In the genomic region with DNA sequence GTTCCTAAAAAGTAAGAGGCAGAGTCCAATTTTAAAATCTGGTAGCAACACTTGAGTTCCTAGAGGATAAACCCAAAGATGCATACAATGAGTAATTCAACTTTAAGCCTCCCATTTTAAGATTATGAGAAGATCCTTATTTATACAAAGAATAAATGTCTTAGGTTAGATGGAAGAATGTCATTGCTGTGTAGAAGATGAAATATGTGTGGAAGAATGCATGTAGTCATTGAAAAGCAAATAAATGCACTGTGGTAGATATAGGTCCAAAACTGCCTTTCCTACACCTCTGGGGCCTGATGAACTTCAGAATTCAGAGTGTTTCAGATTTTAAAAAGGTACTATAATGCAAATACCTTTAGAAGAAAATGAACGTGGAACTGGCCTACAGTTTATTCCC, we compare ENCODE assay signal across 19 cellular contexts. TPM values are rescaled to one million over a fixed set of nuclear protein-coding genes. Genes with fewer than 3 reads are reported as not detected.
DNase-seq lines count a peak whose midpoint lies in the region; ATAC-seq, FAIRE-seq and TF ChIP-seq lines count a peak whose summit lies in the region.
"Had no signal": no experiment of that assay in that cellular context is flagged by ENCODE, and none has a peak within 500 bp of the region (broad histone marks: within the 10 kb centered on the region; RNA-seq: fewer than 3 reads in every experiment).

No MANE protein-coding gene starts in this region.

- H3K4me3 ChIP-seq in A549 (no peak overlapping the region), IMR-90 (ENCODE audit: insufficient read depth, low read depth, low read length) (no peak overlapping the region), astrocyte (ENCODE audit: insufficient read depth, low read depth, low read length) (no peak overlapping the region)
- H3K4me3 ChIP-seq: BLaER1, GM12878, GM23248 had no signal

- TF ChIP-seq RAD21 in A549 (conservative IDR thresholded peaks at IDR 0.05 in 1 of 2, IDR thresholded peaks at IDR 0.05 in 1 of 2) (no peak), IMR-90 (IDR thresholded peaks at IDR 0.05; ENCODE audit: low read length) (no peak)

- dilution Hi-C loops in IMR-90 (cut with HindIII; ENCODE audit: low sequenced_read_pairs, unreplicated experiment): no loop called here

- FAIRE-seq in A549 (lab: Jason Lieb, UNC) (no peak), astrocyte (lab: Jason Lieb, UNC) (no peak)
- FAIRE-seq: GM12878 had no signal

- H4K5ac ChIP-seq in IMR-90 (ENCODE audit: low read depth, low read length): no peak overlapping the region

- no peaks in the 10 kb centered on the region for H4K20me1 ChIP-seq in IMR-90 (ENCODE audit: insufficient read depth, low read length)
- H4K20me1 ChIP-seq in astrocyte (ENCODE audit: insufficient read depth, low read length): no peaks in the 10 kb centered on the region
- H4K20me1 ChIP-seq: BLaER1 had no signal

- no peak overlapping the region; the same call in 1 of the 2 replicates for H3K18ac ChIP-seq in IMR-90 (ENCODE audit: low read depth, low read length)

- peaks cover 31% of the 10 kb centered on the region for H3K4me1 Mint-ChIP-seq in astrocyte (ENCODE audit: low read depth, unreplicated experiment)
- H3K4me1 Mint-ChIP-seq: CD8-positive, alpha-beta memory T cell had no signal

- WGBS in A549 (ENCODE audit: missing lambda C conversion rate): 25% methylated on average over 1 of the region's 1 CpG
- WGBS in IMR-90 (ENCODE audit: extremely low coverage in 2 of 2, insufficient read length in 1 of 2), 2 experiments: no CpG with 5 or more reads among the region's 1 CpG

- TF ChIP-seq CTCF in A549 (IDR thresholded peaks at IDR 0.05): no peak
- TF ChIP-seq CTCF in IMR-90 (conservative IDR thresholded peaks at IDR 0.05; ENCODE audit: low read depth, low read length): no peak
- no peak for TF ChIP-seq CTCF in astrocyte (IDR thresholded peaks at IDR 0.05; ENCODE audit: insufficient read depth, low read depth, low read length)

- no peaks in the 10 kb centered on the region for H3K36me3 Mint-ChIP-seq in astrocyte (ENCODE audit: low read depth, unreplicated experiment)
- H3K36me3 Mint-ChIP-seq: CD8-positive, alpha-beta memory T cell had no signal

- POLR2A ChIA-PET in A549 (lab: Yijun Ruan, JAX) (no interaction called here), IMR-90 (lab: Charles Lee; ENCODE audit: unreplicated experiment) (no interaction called here)

- no peak overlapping the region for H4K91ac ChIP-seq in IMR-90 (ENCODE audit: insufficient read depth, low read depth, low read length)

- H2AFZ ChIP-seq in IMR-90 (replicated peaks; ENCODE audit: low read length, poor library complexity): no peak overlapping the region
- no peak overlapping the region for H2AFZ ChIP-seq in astrocyte (ENCODE audit: low read depth, low read length)
- H2AFZ ChIP-seq: GM23248 had no signal

- H3K79me2 ChIP-seq in astrocyte (ENCODE audit: insufficient read depth, low read length): no peaks in the 10 kb centered on the region

- H3K56ac ChIP-seq in IMR-90 (ENCODE audit: extremely low read depth, insufficient read depth, low read length): no peak overlapping the region

- H3K79me1 ChIP-seq in IMR-90 (ENCODE audit: low read depth in 1 of 2, low read length in 2 of 2): no peaks in the 10 kb centered on the region

- H3K4me2 ChIP-seq in A549 (peak overlapping the region; percentile 34), IMR-90 (ENCODE audit: low read depth, low read length) (no peak overlapping the region; the same call in 1 of the 2 replicates), astrocyte (ENCODE audit: low read length) (no peak overlapping the region)
- H3K4me2 ChIP-seq: BLaER1 had no signal

- TF ChIP-seq POLR2A in A549 (IDR thresholded peaks at IDR 0.05; ENCODE audit: low read length) (no peak), IMR-90 (IDR thresholded peaks at IDR 0.05; ENCODE audit: low read depth, low read length) (no peak)

- TF ChIP-seq EP300 in A549 (IDR thresholded peaks at IDR 0.05): no peak

- H2BK20ac ChIP-seq in IMR-90 (ENCODE audit: low read depth, low read length): peak overlapping the region; percentile 57; the same call in 1 of the 2 replicates

- intact Hi-C loops in IMR-90 (cut with micrococcal nuclease): loop anchor here (2.0 kb wide), 1 partner anchor 407 kb away; no protein-coding TSS in a partner anchor

- H3K4me1 ChIP-seq in A549: peaks cover 39% of the 10 kb centered on the region
- H3K4me1 ChIP-seq in IMR-90 (ENCODE audit: control insufficient read depth, insufficient read depth, low read length): peaks cover 6% of the 10 kb centered on the region; the same call in 1 of the 2 replicates
- H3K4me1 ChIP-seq in astrocyte (ENCODE audit: insufficient read depth, low read length): peaks cover 17% of the 10 kb centered on the region
- H3K4me1 ChIP-seq: Caco-2 had no signal

- 0 out of 2 replicates have a peak overlapping the region, but pooled peaks have one; percentile 32 for H2BK120ac ChIP-seq in IMR-90 (ENCODE audit: low read depth, low read length)

- H3K9ac ChIP-seq in IMR-90 (ENCODE audit: low read depth, low read length): no peak overlapping the region
- H3K9ac ChIP-seq in astrocyte (ENCODE audit: low read length): no peak overlapping the region
- H3K9ac ChIP-seq: BLaER1, GM23248 had no signal

- H3K36me3 ChIP-seq in IMR-90 (ENCODE audit: control insufficient read depth, insufficient read depth, low read length) (no peaks in the 10 kb centered on the region), astrocyte (ENCODE audit: insufficient read depth, low read length) (no peaks in the 10 kb centered on the region)
- H3K36me3 ChIP-seq: BLaER1 had no signal

- no peaks in the 10 kb centered on the region for H3K9me3 Mint-ChIP-seq in astrocyte (ENCODE audit: unreplicated experiment)

- H3K27ac Mint-ChIP-seq in astrocyte (ENCODE audit: unreplicated experiment): no peak overlapping the region
- H3K27ac Mint-ChIP-seq: CD8-positive, alpha-beta memory T cell had no signal

- H2BK5ac ChIP-seq in IMR-90 (ENCODE audit: low read depth, low read length, poor library complexity, severe bottlenecking): peak overlapping the region; percentile 54

- no peak overlapping the region for H3K4me3 Mint-ChIP-seq in astrocyte (ENCODE audit: unreplicated experiment)
- H3K4me3 Mint-ChIP-seq: CD8-positive, alpha-beta memory T cell had no signal

- CTCF ChIA-PET in A549 (lab: Yijun Ruan, JAX) (no interaction called here), IMR-90 (lab: Yijun Ruan, JAX) (no interaction called here)

- H3K27me3 Mint-ChIP-seq in astrocyte (ENCODE audit: low read depth, unreplicated experiment): no peaks in the 10 kb centered on the region
- H3K27me3 Mint-ChIP-seq: CD8-positive, alpha-beta memory T cell had no signal

- H2BK15ac ChIP-seq in IMR-90 (ENCODE audit: low read depth, low read length): no peak overlapping the region

- no peak overlapping the region for H3K14ac ChIP-seq in IMR-90 (replicated peaks; ENCODE audit: low read depth, low read length)

- H3K27me3 ChIP-seq in IMR-90 (ENCODE audit: control insufficient read depth, insufficient read depth, low read length) (no peaks in the 10 kb centered on the region), astrocyte (ENCODE audit: insufficient read depth, low read length) (no peaks in the 10 kb centered on the region)
- H3K27me3 ChIP-seq: BLaER1 had no signal

- DNase-seq in A549 (ENCODE audit: low read depth in 1 of 2, low spot score in 1 of 2) (no peak), IMR-90 (peak; percentile 30), astrocyte (ENCODE audit: low read depth) (no peak), iris pigment epithelial cell (ENCODE audit: low read depth) (peak; percentile 58), iPS-NIHi11 (ENCODE audit: low spot score) (no peak), NCI-H2081 (lab: John Stamatoyannopoulos, UW) (no peak)
- no peak for DNase-seq in stimulated activated naive CD4-positive, alpha-beta T cell treated with Interleukin-2 at 50 U/mL for 16 hours (lab: John Stamatoyannopoulos, UW)
- DNase-seq: AML-193; Caco-2; CD8-positive, alpha-beta memory T cell; DND-41; GM23248; H7; KBM-7 had no signal

- H3K23ac ChIP-seq in IMR-90 (ENCODE audit: low read depth, low read length): no peak overlapping the region

- H3K9me3 ChIP-seq in A549 (no peaks in the 10 kb centered on the region), IMR-90 (ENCODE audit: control insufficient read depth, insufficient read depth, low read length) (no peaks in the 10 kb centered on the region), astrocyte (ENCODE audit: insufficient read depth, low read depth, low read length) (no peaks in the 10 kb centered on the region)
- H3K9me3 ChIP-seq: Caco-2 had no signal

- H2AK9ac ChIP-seq in IMR-90 (replicated peaks; ENCODE audit: low read depth, low read length, poor library complexity): no peak overlapping the region

- no peak overlapping the region; a peak in 1 of 4 replicates for H4K8ac ChIP-seq in IMR-90 (ENCODE audit: low read depth in 2 of 2, low read length in 2 of 2)

- no TSS peak for BruUV-seq in IMR-90 (replicated peaks; lab: Mats Ljungman, UMichigan)

- no peaks in the 10 kb centered on the region for H3K9me1 ChIP-seq in IMR-90 (ENCODE audit: insufficient read depth, low read length)

- H3K27ac ChIP-seq in A549 (no peak overlapping the region), IMR-90 (ENCODE audit: insufficient read depth, low read length) (no peak overlapping the region), astrocyte (ENCODE audit: low read depth, low read length) (peak overlapping the region; percentile 32)
- H3K27ac ChIP-seq: 22Rv1, BLaER1, GM23248, HL-60 had no signal

- H3K4ac ChIP-seq in IMR-90 (ENCODE audit: low read depth, low read length): 0 out of 2 replicates have a peak overlapping the region, but pooled peaks have one; percentile 41

- in situ Hi-C loops in IMR-90 (cut with MboI; ENCODE audit: low sequenced_read_pairs): loop anchor here (10.0 kb wide), 1 partner anchor 795 kb away; no protein-coding TSS in a partner anchor

- ATAC-seq in A549: peak in 1 of 2 experiments; percentile 48; a peak in 3 of 6 replicates
- no peak; the same call in 1 of the 2 replicates for ATAC-seq in IMR-90 (ENCODE audit: low read depth)
- no peak for ATAC-seq in HG03159 (IDR thresholded peaks at IDR 0.05; ENCODE audit: unreplicated experiment)
- ATAC-seq: GM12878 had no signal

- H2AK5ac ChIP-seq in IMR-90 (ENCODE audit: low read depth, low read length): no peak overlapping the region

TF ChIP-seq in A549, 52 proteins besides CTCF, POLR2A, EP300 and RAD21 (continues in another document):
- TF ChIP-seq SREBF2 (IDR thresholded peaks at IDR 0.05) (no peak), HOXB13 (CRISPR knock-in tag; IDR thresholded peaks at IDR 0.05; ENCODE audit: low read depth) (no peak)

RNA-seq across cellular contexts. Expression of gene LRP1B, which starts 58.7 kb away (rescaled TPM):
- 0.01 and 0.03 TPM in 2 replicates for polyA plus RNA-seq in A549 (2011; rRNA removed)
- polyA plus RNA-seq in A549 (2012; cell fraction: cytosol; rRNA removed): under 0.01 TPM in 1 of 2 replicates, not detected in the other
- under 0.01 TPM in 1 of 2 replicates, not detected in the other for polyA plus RNA-seq in A549 (2012; cell fraction: nucleus; rRNA removed)
- not detected in 3 replicates for polyA plus RNA-seq in A549 (2017; fragmentation: RNase III; extraction: RNeasy Plus Mini Kit Qiagen cat#74134 plus additional on column Dnase treatment)
- 0.05 and 0.21 TPM in 2 replicates for polyA minus RNA-seq in A549 (2011; rRNA and poly(A)+ RNA removed)
- total RNA-seq in IMR-90 (2012; rRNA removed): under 0.01 TPM in 2 replicates
- 0.02 TPM in 1 of 2 replicates, not detected in the other for polyA plus RNA-seq in IMR-90 (2012; rRNA removed)
- polyA plus RNA-seq in IMR-90 (2012; cell fraction: cytosol; rRNA removed): not detected in 2 replicates
- polyA plus RNA-seq in IMR-90 (2012; cell fraction: nucleus; rRNA removed; ENCODE audit: low replicate concordance): not detected in 2 replicates
- total RNA-seq in astrocyte: 1.5 and 2.5 TPM in 2 replicates
- total RNA-seq: Caco-2; CD8-positive, alpha-beta memory T cell; GM23248 had no signal
- polyA plus RNA-seq: CD8-positive, alpha-beta memory T cell; GM23248 had no signal

Comparison
In these comparisons a context has a peak if more than half of its experiments do, and no peak if none do; other contexts are left out.
1. DNase-seq: peak in IMR-90 (single experiment) and iris pigment epithelial cell (single experiment); none in A549 (0 of 2), astrocyte (single experiment), iPS-NIHi11 (single experiment), NCI-H2081 (0 of 2) and stimulated activated naive CD4-positive, alpha-beta T cell treated with Interleukin-2 at 50 U/mL for 16 hours (single experiment).